ENCODE assay signal across 13 cellular contexts in the genomic region with DNA sequence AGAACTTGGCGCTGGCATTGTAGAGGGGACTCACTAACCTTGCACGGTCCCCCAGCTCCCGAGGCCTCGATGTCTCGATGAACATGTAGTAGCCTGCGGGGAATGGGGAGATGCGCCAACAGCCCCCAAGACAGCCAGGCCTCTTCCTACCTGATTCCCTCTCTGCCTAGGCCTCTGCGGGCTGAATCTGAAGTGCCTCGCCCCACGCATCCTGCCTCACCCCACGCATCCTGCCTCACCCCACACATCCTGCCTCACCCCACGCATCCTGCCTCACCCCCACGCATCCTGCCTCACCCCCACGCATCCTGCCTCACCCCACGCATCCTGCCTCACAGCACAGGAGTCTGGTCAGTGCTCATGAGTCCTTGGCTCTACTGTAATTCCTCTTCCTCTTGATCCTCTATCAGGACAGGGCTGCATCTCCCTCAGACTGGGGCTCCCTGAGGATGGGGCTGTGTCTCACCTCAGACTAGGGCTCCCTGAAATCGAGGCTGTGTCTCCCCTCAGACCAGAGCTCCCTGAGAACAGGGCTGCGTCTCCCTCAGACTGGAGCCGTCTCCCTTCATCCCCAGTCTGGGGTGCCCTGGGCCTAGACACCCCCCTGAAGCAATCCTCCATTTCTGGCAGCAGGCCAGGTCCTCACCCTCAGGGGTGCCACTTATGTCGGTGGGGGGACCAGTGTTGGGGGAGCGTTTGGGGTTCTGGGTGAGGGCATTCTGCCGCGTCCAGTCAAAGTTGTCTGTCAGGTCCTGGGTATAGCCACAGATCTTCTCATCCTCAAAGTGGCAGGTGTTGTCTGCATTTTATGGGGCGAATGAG. TPM values are rescaled to one million over a fixed set of nuclear protein-coding genes. Genes with fewer than 3 reads are reported as not detected.
DNase-seq lines count a peak whose midpoint lies in the region; ATAC-seq and TF ChIP-seq lines count a peak whose summit lies in the region.
"Had no signal": no experiment of that assay in that cellular context is flagged by ENCODE, and none has a peak within 500 bp of the region (broad histone marks: within the 10 kb centered on the region; RNA-seq: fewer than 3 reads in every experiment).

No MANE protein-coding gene starts in this region.

- peaks cover 23% of the 10 kb centered on the region for H3K27me3 Mint-ChIP-seq in activated naive CD4-positive, alpha-beta T cell treated with anti-CD3 and anti-CD28 coated beads, Interleukin-2, amount 10 ng/mL, durations not matched to agents 7 days and 5 days
- peaks cover 6% of the 10 kb centered on the region for H3K27me3 Mint-ChIP-seq in HFFc6 (ENCODE audit: insufficient read depth)
- no peaks in the 10 kb centered on the region for H3K27me3 Mint-ChIP-seq in activated T-cell treated with anti-CD3 and anti-CD28 coated beads, Interleukin-2, amount 50 U/mL, for 24 hours
- peaks cover 14% of the 10 kb centered on the region for H3K27me3 Mint-ChIP-seq in memory B cell

- H3K27ac Mint-ChIP-seq in activated naive CD4-positive, alpha-beta T cell treated with anti-CD3 and anti-CD28 coated beads, Interleukin-2, amount 10 ng/mL, durations not matched to agents 7 days and 5 days, result peak overlapping the region; percentile 82
- H3K27ac Mint-ChIP-seq in HFFc6, result 0 out of 2 replicates have a peak overlapping the region, but pooled peaks have one; percentile 25
- H3K27ac Mint-ChIP-seq in activated T-cell treated with anti-CD3 and anti-CD28 coated beads, Interleukin-2, amount 50 U/mL, for 24 hours, result peak overlapping the region; percentile 86
- H3K27ac Mint-ChIP-seq in memory B cell, result peak overlapping the region; percentile 56

- DNase-seq in activated naive CD4-positive, alpha-beta T cell treated with anti-CD3 and anti-CD28 coated beads, Interleukin-2, amount 10 ng/mL, durations not matched to agents 7 days and 5 days, result peak; percentile 69
- no peak for DNase-seq in activated naive CD4-positive, alpha-beta T cell treated with Interleukin-2 at 50 U/mL for 16 hours
- no peak for DNase-seq in HFFc6
- DNase-seq in activated T-cell treated with anti-CD3 and anti-CD28 coated beads, Interleukin-2, amount 50 U/mL, for 24 hours, result no peak
- no peak for DNase-seq in memory B cell (ENCODE audit: low spot score in 2 of 2)
- DNase-seq in NAMALWA (ENCODE audit: low spot score), result no peak
- no peak for DNase-seq in HPDE6-E6E7 (ENCODE audit: extremely low spot score)
- no peak for DNase-seq in SHP77 treated with DMSO at 0.1 percent for 48 hours (lab: John Stamatoyannopoulos, UW)
- DNase-seq: AML-193; midbrain; NCI-H187 treated with DMSO at 0.1 percent for 48 hours; OCI-M1; stimulated activated CD4-positive, alpha-beta T cell treated with anti-CD3 and anti-CD28 coated beads, Interleukin-1b, Interleukin-23, amount 100 ng/mL, for 48 hours had no signal

- CTCF ChIA-PET in activated naive CD4-positive, alpha-beta T cell treated with anti-CD3 and anti-CD28 coated beads, Interleukin-2, amount 10 ng/mL, durations not matched to agents 7 days and 5 days (lab: Charles Lee), result interaction anchor here (0.7 to 1.7 kb wide), 2 partner anchors 10 to 390 kb away, joined by 3 to 8 read pairs; no protein-coding TSS in a partner anchor

- peaks cover 8% of the 10 kb centered on the region for H3K9me3 Mint-ChIP-seq in activated naive CD4-positive, alpha-beta T cell treated with anti-CD3 and anti-CD28 coated beads, Interleukin-2, amount 10 ng/mL, durations not matched to agents 7 days and 5 days
- H3K9me3 Mint-ChIP-seq in HFFc6, result no peaks in the 10 kb centered on the region; the same call in 1 of the 2 replicates
- no peaks in the 10 kb centered on the region for H3K9me3 Mint-ChIP-seq in activated T-cell treated with anti-CD3 and anti-CD28 coated beads, Interleukin-2, amount 50 U/mL, for 24 hours
- no peaks in the 10 kb centered on the region for H3K9me3 Mint-ChIP-seq in memory B cell

- no peak for TF ChIP-seq CTCF in HFFc6 (IDR thresholded peaks at IDR 0.05)

- ATAC-seq in memory B cell (ENCODE audit: low read depth), result no peak

- peaks cover 57% of the 10 kb centered on the region for H3K4me1 Mint-ChIP-seq in activated naive CD4-positive, alpha-beta T cell treated with anti-CD3 and anti-CD28 coated beads, Interleukin-2, amount 10 ng/mL, durations not matched to agents 7 days and 5 days
- peaks cover 10% of the 10 kb centered on the region for H3K4me1 Mint-ChIP-seq in HFFc6 (ENCODE audit: low read depth)
- peaks cover 51% of the 10 kb centered on the region for H3K4me1 Mint-ChIP-seq in activated T-cell treated with anti-CD3 and anti-CD28 coated beads, Interleukin-2, amount 50 U/mL, for 24 hours (ENCODE audit: low read depth)
- H3K4me1 Mint-ChIP-seq in memory B cell, result peaks cover 17% of the 10 kb centered on the region

- peak overlapping the region; percentile 9 for H3K4me3 Mint-ChIP-seq in activated naive CD4-positive, alpha-beta T cell treated with anti-CD3 and anti-CD28 coated beads, Interleukin-2, amount 10 ng/mL, durations not matched to agents 7 days and 5 days
- no peak overlapping the region for H3K4me3 Mint-ChIP-seq in HFFc6
- no peak overlapping the region for H3K4me3 Mint-ChIP-seq in activated T-cell treated with anti-CD3 and anti-CD28 coated beads, Interleukin-2, amount 50 U/mL, for 24 hours
- no peak overlapping the region for H3K4me3 Mint-ChIP-seq in memory B cell

- H3K36me3 Mint-ChIP-seq in activated naive CD4-positive, alpha-beta T cell treated with anti-CD3 and anti-CD28 coated beads, Interleukin-2, amount 10 ng/mL, durations not matched to agents 7 days and 5 days, result peaks cover 56% of the 10 kb centered on the region
- H3K36me3 Mint-ChIP-seq in HFFc6 (ENCODE audit: low read depth) (no peaks in the 10 kb centered on the region), memory B cell (peaks cover 16% of the 10 kb centered on the region)
- H3K36me3 Mint-ChIP-seq in activated T-cell treated with anti-CD3 and anti-CD28 coated beads, Interleukin-2, amount 50 U/mL, for 24 hours (ENCODE audit: low read depth), result peaks cover 5% of the 10 kb centered on the region

RNA-seq across cellular contexts. Expression of a gene that starts 53.6 kb away (rescaled TPM):
- 1 to 10 TPM; 3.8 to 6.8 (median 5.7) TPM for total RNA-seq in HFFc6 (2021; fragmentation: NEBNext Ultra II Directional; extraction: Animal tissue kit (Norgen Biotek cat#: 25700))

Comparison
In these comparisons a context has a peak if more than half of its experiments do, and no peak if none do; other contexts are left out.
1. H3K27ac Mint-ChIP-seq: peak in every context shown above with its lines; median percentile 86 in activated T-cell treated with anti-CD3 and anti-CD28 coated beads, Interleukin-2, amount 50 U/mL, for 24 hours; 82 in activated naive CD4-positive, alpha-beta T cell treated with anti-CD3 and anti-CD28 coated beads, Interleukin-2, amount 10 ng/mL, durations not matched to agents 7 days and 5 days; 56 in memory B cell; 25 in HFFc6.